In the genomic region with DNA sequence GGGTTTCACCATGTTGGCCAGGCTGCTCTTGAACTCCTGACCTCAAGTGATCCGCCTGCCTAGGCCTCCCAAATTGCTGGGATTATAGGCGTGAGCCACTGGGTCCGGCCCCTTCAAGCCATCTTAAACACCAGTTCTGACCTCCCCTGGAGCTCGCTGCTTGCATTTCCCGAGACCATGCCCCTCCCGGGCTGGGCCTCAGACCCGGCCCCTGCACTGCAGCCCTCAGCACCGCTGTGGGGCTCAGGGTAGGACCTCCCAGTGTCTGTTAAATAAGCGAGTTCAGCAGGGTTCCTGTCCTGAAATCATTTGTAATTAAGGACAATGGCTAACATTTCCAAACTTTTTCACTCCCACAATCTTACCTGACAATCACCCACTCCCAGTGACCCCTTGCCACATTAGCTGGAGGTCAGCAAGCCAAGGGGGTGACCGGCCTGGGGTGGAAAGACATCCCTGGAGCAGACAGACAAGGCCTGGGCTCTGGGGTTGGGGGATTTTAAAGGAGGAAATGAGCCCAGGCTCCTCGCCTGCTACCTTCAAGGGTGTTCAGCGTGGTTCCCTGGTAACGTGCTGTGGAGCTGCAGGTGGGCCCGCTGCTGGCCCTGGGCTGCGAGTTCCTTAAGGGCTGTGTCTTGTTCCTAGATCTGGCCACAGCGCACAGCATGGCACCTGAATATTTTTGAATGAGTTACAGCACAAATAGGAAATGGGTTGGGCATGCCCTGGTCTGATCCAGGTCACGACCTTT, we compare ENCODE assay signal across 23 cellular contexts. TPM values are rescaled to one million over a fixed set of nuclear protein-coding genes. Genes with fewer than 3 reads are reported as not detected.
"Had no signal": no experiment of that assay in that cellular context is flagged by ENCODE, and none has a peak within 500 bp of the region (broad histone marks: within the 10 kb centered on the region; RNA-seq: fewer than 3 reads in every experiment).

No MANE protein-coding gene starts in this region.

- H3K27ac Mint-ChIP-seq: activated B cell treated with CpG ODN at 0.5 μM for 24 hours; activated CD8-positive, alpha-beta T cell treated with anti-CD3 and anti-CD28 coated beads, Interleukin-2, amount 10 ng/mL, durations not matched to agents 7 days and 5 days; activated naive CD8-positive, alpha-beta T cell treated with anti-CD3 and anti-CD28 coated beads, Interleukin-2, amount 10 ng/mL, durations not matched to agents 7 days and 5 days; activated T-cell treated with anti-CD3 and anti-CD28 coated beads, Interleukin-2, amount 50 U/mL, for 24 hours; activated T-helper 2 cell treated with anti-CD3 and anti-CD28 coated beads, Interferon-gamma antibody, Interleukin-2, Interleukin-4, amounts not matched to agents 10 μg/mL and 5 μg/mL and 100 μg/mL, durations not matched to agents 14 hours and 24 hours and 36 hours; stimulated activated effector memory CD8-positive, alpha-beta T cell treated with anti-CD3 and anti-CD28 coated beads, Interleukin-12 subunit alpha, Interleukin-12 subunit beta, amount 100 ng/mL, for 72 hours had no signal

- H3K4me3 Mint-ChIP-seq: activated B cell treated with CpG ODN at 0.5 μM for 24 hours; activated CD8-positive, alpha-beta T cell treated with anti-CD3 and anti-CD28 coated beads, Interleukin-2, amount 10 ng/mL, durations not matched to agents 7 days and 5 days; activated naive CD8-positive, alpha-beta T cell treated with anti-CD3 and anti-CD28 coated beads, Interleukin-2, amount 10 ng/mL, durations not matched to agents 7 days and 5 days; activated T-cell treated with anti-CD3 and anti-CD28 coated beads, Interleukin-2, amount 50 U/mL, for 24 hours; neural crest cell; stimulated activated effector memory CD8-positive, alpha-beta T cell treated with anti-CD3 and anti-CD28 coated beads, Interleukin-12 subunit alpha, Interleukin-12 subunit beta, amount 100 ng/mL, for 72 hours had no signal

- H3K27ac ChIP-seq: body of pancreas, dorsolateral prefrontal cortex, epithelial cell of prostate, parathyroid adenoma, testis, upper lobe of left lung had no signal

- DNase-seq: activated B cell treated with CpG ODN at 0.5 μM for 24 hours; activated CD4-positive, alpha-beta T cell treated with anti-CD3 and anti-CD28 coated beads for 4 hours; activated CD8-positive, alpha-beta T cell treated with anti-CD3 and anti-CD28 coated beads, Interleukin-2, amount 10 ng/mL, durations not matched to agents 7 days and 5 days; activated naive CD4-positive, alpha-beta T cell treated with Interleukin-2 at 50 U/mL for 16 hours; activated naive CD8-positive, alpha-beta T cell treated with anti-CD3 and anti-CD28 coated beads, Interleukin-2, amount 10 ng/mL, durations not matched to agents 7 days and 5 days; activated T-cell treated with anti-CD3 and anti-CD28 coated beads, Interleukin-2, amount 50 U/mL, for 24 hours; amygdala; body of pancreas; dorsolateral prefrontal cortex; head of caudate nucleus; left ventricle myocardium superior; stimulated activated CD4-positive, alpha-beta T cell treated with anti-CD3 and anti-CD28 coated beads, Interleukin-4, amount 100 ng/mL, for 24 hours; SW 1271; T-helper 2 cell; testis had no signal

- H3K4me1 ChIP-seq: parathyroid adenoma had no signal

- ATAC-seq: activated CD8-positive, alpha-beta T cell treated with anti-CD3 and anti-CD28 coated beads, Interleukin-2, amount 10 ng/mL, durations not matched to agents 7 days and 5 days; body of pancreas; left ventricle myocardium superior; sciatic nerve; stimulated activated effector memory CD8-positive, alpha-beta T cell treated with anti-CD3 and anti-CD28 coated beads, Interleukin-12 subunit alpha, Interleukin-12 subunit beta, amount 100 ng/mL, for 72 hours had no signal

- H3K27me3 ChIP-seq: body of pancreas, dorsolateral prefrontal cortex, testis, upper lobe of left lung had no signal

- H3K4me3 ChIP-seq: body of pancreas, dorsolateral prefrontal cortex, smooth muscle cell, testis, upper lobe of left lung had no signal

- H3K9me3 ChIP-seq: body of pancreas, testis, upper lobe of left lung had no signal

- H3K4me1 Mint-ChIP-seq: activated B cell treated with CpG ODN at 0.5 μM for 24 hours; activated naive CD8-positive, alpha-beta T cell treated with anti-CD3 and anti-CD28 coated beads, Interleukin-2, amount 10 ng/mL, durations not matched to agents 7 days and 5 days had no signal

- H3K36me3 Mint-ChIP-seq: activated naive CD8-positive, alpha-beta T cell treated with anti-CD3 and anti-CD28 coated beads, Interleukin-2, amount 10 ng/mL, durations not matched to agents 7 days and 5 days; stimulated activated effector memory CD8-positive, alpha-beta T cell treated with anti-CD3 and anti-CD28 coated beads, Interleukin-12 subunit alpha, Interleukin-12 subunit beta, amount 100 ng/mL, for 72 hours had no signal

- H3K27me3 Mint-ChIP-seq: activated T-cell treated with anti-CD3 and anti-CD28 coated beads, Interleukin-2, amount 50 U/mL, for 24 hours had no signal

- H3K36me3 ChIP-seq: upper lobe of left lung had no signal

RNA-seq across cellular contexts. Expression of gene CYS1, which starts 15.1 kb away (rescaled TPM):
- total RNA-seq: neural crest cell had no signal

RNA-seq across cellular contexts. Expression of gene RRM2, which starts 57.4 kb away (rescaled TPM):
- total RNA-seq: body of pancreas had no signal
